19 cellular contexts compared by ENCODE assay signal in the genomic region with DNA sequence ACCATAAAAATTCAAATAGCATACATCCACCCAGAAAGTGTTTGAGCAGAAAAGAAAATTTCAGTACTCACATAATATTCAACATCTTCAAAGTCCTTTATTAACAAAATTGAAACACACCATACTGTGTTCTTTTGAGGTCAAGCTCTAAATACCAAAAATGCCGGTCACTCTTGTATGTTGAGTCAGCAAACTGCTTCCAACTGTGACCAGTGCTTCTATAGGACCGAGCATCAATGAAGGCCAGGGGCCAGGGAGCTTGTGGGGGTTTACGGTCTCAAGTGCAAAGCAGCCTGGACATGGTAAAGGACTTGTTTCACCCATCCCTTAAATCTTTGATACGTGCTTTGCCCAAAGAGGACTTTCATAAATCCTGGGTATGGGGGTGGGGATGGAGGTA.
DNase-seq lines count a peak whose midpoint lies in the region; ATAC-seq and TF ChIP-seq lines count a peak whose summit lies in the region.
"Had no signal": no experiment of that assay in that cellular context is flagged by ENCODE, and none has a peak within 500 bp of the region (broad histone marks: within the 10 kb centered on the region; RNA-seq: fewer than 3 reads in every experiment).

No MANE protein-coding gene starts in this region.

- H3K23ac ChIP-seq in mesenchymal stem cell (ENCODE audit: low read length in 2 of 2) = no peak overlapping the region

- peaks cover 11% of the 10 kb centered on the region for H3K79me1 ChIP-seq in mesenchymal stem cell (replicated peaks; ENCODE audit: low read length, poor library complexity, severe bottlenecking)

- no peaks in the 10 kb centered on the region for H3K9me3 ChIP-seq in mesenchymal stem cell (ENCODE audit: control insufficient read depth, low read length)
- H3K9me3 ChIP-seq: thyroid gland had no signal

- H3K9ac ChIP-seq in mesenchymal stem cell (ENCODE audit: low read length) = no peak overlapping the region

- DNase-seq in AG10803 (ENCODE audit: low read depth) (peak; percentile 76), LHCN-M2 (ENCODE audit: low read depth) (peak; percentile 14), chondrocyte (ENCODE audit: low spot score) (no peak), mesenchymal stem cell (peak; percentile 67), KG1 (lab: John Stamatoyannopoulos, UW) (no peak), NCI-H1092 treated with DMSO at 0.1 percent for 48 hours (lab: John Stamatoyannopoulos, UW) (no peak), GM19238 (ENCODE audit: insufficient read length, low spot score) (no peak)
- DNase-seq: activated CD4-positive, alpha-beta T cell treated with anti-CD3 and anti-CD28 coated beads for 36 hours; activated T-cell treated with anti-CD3 and anti-CD28 coated beads, Interleukin-2, amount 50 U/mL, for 4 hours; dermis blood vessel endothelial cell; DMS 273 treated with DMSO at 0.1 percent for 48 hours; foreskin keratinocyte; immature natural killer cell; midbrain; NCI-H187 treated with DMSO at 0.1 percent for 48 hours; NCI-H748 treated with DMSO at 0.1 percent for 48 hours; T-helper 2 cell; thyroid gland had no signal

- H2BK120ac ChIP-seq in mesenchymal stem cell (ENCODE audit: low read depth, low read length) = no peak overlapping the region

- H3K36me3 Mint-ChIP-seq in chondrocyte (ENCODE audit: low read depth) = peaks cover under 1% of the 10 kb centered on the region
- H3K36me3 Mint-ChIP-seq: immature natural killer cell had no signal

- peak overlapping the region; percentile 66 for H3K4me2 ChIP-seq in mesenchymal stem cell (ENCODE audit: low read length, poor library complexity, severe bottlenecking)

- no peak overlapping the region for H2AFZ ChIP-seq in mesenchymal stem cell (ENCODE audit: low read depth, low read length)

- no peaks in the 10 kb centered on the region for H3K27me3 Mint-ChIP-seq in chondrocyte (ENCODE audit: low read depth)
- H3K27me3 Mint-ChIP-seq: activated CD4-positive, alpha-beta T cell treated with anti-CD3 and anti-CD28 coated beads for 36 hours had no signal

- no peak overlapping the region for H3K18ac ChIP-seq in mesenchymal stem cell (ENCODE audit: low read depth in 1 of 2, low read length in 2 of 2)

- H2AK5ac ChIP-seq in mesenchymal stem cell (ENCODE audit: low read length, severe bottlenecking) = peak overlapping the region; percentile 35

- H3K27me3 ChIP-seq in mesenchymal stem cell (ENCODE audit: control insufficient read depth in 1 of 2, insufficient read depth in 1 of 2, low read length in 2 of 2) = peaks cover 0 to 46% of the 10 kb centered on the region in 2 experiments
- H3K27me3 ChIP-seq: thyroid gland had no signal

- no peak overlapping the region for H4K8ac ChIP-seq in mesenchymal stem cell (ENCODE audit: low read length)

- H3K4ac ChIP-seq in mesenchymal stem cell (ENCODE audit: low read depth in 1 of 2, low read length in 2 of 2) = no peak overlapping the region

- H3K14ac ChIP-seq in mesenchymal stem cell (ENCODE audit: low read length in 2 of 2) = no peak overlapping the region

- H2BK5ac ChIP-seq in mesenchymal stem cell (ENCODE audit: low read depth, low read length, poor library complexity, severe bottlenecking) = peak overlapping the region; percentile 49

- H3K4me3 Mint-ChIP-seq in chondrocyte (ENCODE audit: unreplicated experiment) = peak overlapping the region; percentile 32
- H3K4me3 Mint-ChIP-seq: activated CD4-positive, alpha-beta T cell treated with anti-CD3 and anti-CD28 coated beads for 36 hours; activated T-cell treated with anti-CD3 and anti-CD28 coated beads, Interleukin-2, amount 50 U/mL, for 4 hours; immature natural killer cell had no signal

- no peak for ATAC-seq in HG03469 (IDR thresholded peaks at IDR 0.05; ENCODE audit: unreplicated experiment)
- ATAC-seq: activated CD4-positive, alpha-beta T cell treated with anti-CD3 and anti-CD28 coated beads for 36 hours; activated T-cell treated with anti-CD3 and anti-CD28 coated beads, Interleukin-2, amount 50 U/mL, for 4 hours; foreskin keratinocyte had no signal

- peaks cover 64% of the 10 kb centered on the region for H3K4me1 Mint-ChIP-seq in chondrocyte (ENCODE audit: low read depth)
- H3K4me1 Mint-ChIP-seq: activated CD4-positive, alpha-beta T cell treated with anti-CD3 and anti-CD28 coated beads for 36 hours; immature natural killer cell had no signal

- no peak overlapping the region for H3K4me3 ChIP-seq in AG10803 (ENCODE audit: low read length)
- no peak overlapping the region for H3K4me3 ChIP-seq in mesenchymal stem cell (ENCODE audit: insufficient read depth in 1 of 2, low read depth in 1 of 2, low read length in 2 of 2)
- H3K4me3 ChIP-seq: thyroid gland had no signal

- H4K91ac ChIP-seq in mesenchymal stem cell (ENCODE audit: low read length) = no peak overlapping the region

- H3K9me3 Mint-ChIP-seq in chondrocyte (ENCODE audit: low read depth) = no peaks in the 10 kb centered on the region
- H3K9me3 Mint-ChIP-seq: activated T-cell treated with anti-CD3 and anti-CD28 coated beads, Interleukin-2, amount 50 U/mL, for 4 hours; immature natural killer cell had no signal

- H3K4me1 ChIP-seq in mesenchymal stem cell (ENCODE audit: control insufficient read depth, insufficient read depth, low read depth, low read length) = peaks cover 27% of the 10 kb centered on the region
- H3K4me1 ChIP-seq: foreskin keratinocyte, thyroid gland had no signal

- peak overlapping the region; percentile 93 for H3K27ac ChIP-seq in mesenchymal stem cell (ENCODE audit: low read length, poor library complexity, severe bottlenecking)
- H3K27ac ChIP-seq: foreskin keratinocyte, thyroid gland had no signal

- peaks cover 0 to 10% of the 10 kb centered on the region in 2 experiments for H3K36me3 ChIP-seq in mesenchymal stem cell (ENCODE audit: control insufficient read depth in 1 of 2, insufficient read depth in 2 of 2, low read depth in 1 of 2, low read length in 2 of 2)
- H3K36me3 ChIP-seq: thyroid gland had no signal

- H3K27ac Mint-ChIP-seq in chondrocyte (ENCODE audit: unreplicated experiment) = peak overlapping the region; percentile 79
- H3K27ac Mint-ChIP-seq: activated CD4-positive, alpha-beta T cell treated with anti-CD3 and anti-CD28 coated beads for 36 hours; immature natural killer cell had no signal

- no peak overlapping the region for H2BK12ac ChIP-seq in mesenchymal stem cell (ENCODE audit: low read length in 2 of 2)

- H2BK15ac ChIP-seq in mesenchymal stem cell (ENCODE audit: low read depth, poor library complexity, severe bottlenecking) = no peak overlapping the region

- 4% methylated on average over 3 of the region's 4 CpGs for WGBS in mesenchymal stem cell

- TF ChIP-seq CTCF in AG10803 (conservative IDR thresholded peaks at IDR 0.05; ENCODE audit: low read length) (no peak), chondrocyte (IDR thresholded peaks at IDR 0.05) (no peak)

Comparison
In these comparisons a context has a peak if more than half of its experiments do, and no peak if none do; other contexts are left out.
1. DNase-seq: peak in AG10803 (single experiment), LHCN-M2 (single experiment) and mesenchymal stem cell (single experiment); none in chondrocyte (single experiment), KG1 (single experiment), NCI-H1092 treated with DMSO at 0.1 percent for 48 hours (single experiment) and GM19238 (single experiment).